33 cellular contexts compared by ENCODE assay signal in the genomic region with DNA sequence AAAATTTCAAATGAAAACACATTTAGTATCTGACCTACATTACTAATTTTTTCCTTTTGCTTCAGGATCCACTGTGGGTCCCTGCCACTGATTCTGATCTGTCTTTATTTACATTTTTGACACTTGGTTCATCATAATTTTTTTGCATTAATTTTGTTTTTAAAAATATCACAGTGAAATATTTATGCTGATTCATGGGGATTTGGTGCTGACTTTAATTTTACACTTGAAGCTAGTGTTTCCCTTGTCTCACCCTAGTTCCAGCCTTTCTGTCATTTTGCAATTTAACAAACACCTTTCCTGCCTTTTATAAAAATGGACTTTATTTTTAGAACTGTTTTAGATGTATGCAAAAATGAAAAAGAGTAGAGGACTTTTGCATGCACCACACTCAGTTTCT.
DNase-seq lines count a peak whose midpoint lies in the region; ATAC-seq, FAIRE-seq and TF ChIP-seq lines count a peak whose summit lies in the region.
"Had no signal": no experiment of that assay in that cellular context is flagged by ENCODE, and none has a peak within 500 bp of the region (broad histone marks: within the 10 kb centered on the region; RNA-seq: fewer than 3 reads in every experiment).

No MANE protein-coding gene starts in this region.

- H2AFZ ChIP-seq in HepG2 (ENCODE audit: low read length), result no peak overlapping the region
- H2AFZ ChIP-seq in IMR-90 (replicated peaks; ENCODE audit: low read length, poor library complexity), result no peak overlapping the region
- no peak overlapping the region for H2AFZ ChIP-seq in K562 (ENCODE audit: low read depth, low read length)

- no peak overlapping the region for H4K5ac ChIP-seq in IMR-90 (ENCODE audit: low read depth, low read length)

- H4K91ac ChIP-seq in IMR-90 (ENCODE audit: insufficient read depth, low read depth, low read length), result no peak overlapping the region

- H3K36me3 ChIP-seq in HepG2 (replicated peaks in 1 of 2; ENCODE audit: control insufficient read depth in 1 of 2, insufficient read depth in 2 of 2, low read length in 2 of 2), result no peaks in the 10 kb centered on the region
- no peaks in the 10 kb centered on the region for H3K36me3 ChIP-seq in right lobe of liver
- H3K36me3 ChIP-seq in IMR-90 (ENCODE audit: control insufficient read depth, insufficient read depth, low read length), result no peaks in the 10 kb centered on the region
- H3K36me3 ChIP-seq in K562 (ENCODE audit: control insufficient read depth, insufficient read depth, low read length), result no peaks in the 10 kb centered on the region
- H3K36me3 ChIP-seq: BE2C; BLaER1; BLaER1 treated with 17β-estradiol and CSF1 and Interleukin-3, amounts not matched to agents 10 nM and 100 nM had no signal

- H3K4me1 ChIP-seq in HepG2 (ENCODE audit: insufficient read depth, low read length), result no peaks in the 10 kb centered on the region
- no peaks in the 10 kb centered on the region for H3K4me1 ChIP-seq in right lobe of liver
- H3K4me1 ChIP-seq in IMR-90 (ENCODE audit: control insufficient read depth, insufficient read depth, low read length), result no peaks in the 10 kb centered on the region
- no peaks in the 10 kb centered on the region for H3K4me1 ChIP-seq in K562 (replicated peaks in 1 of 2; ENCODE audit: control insufficient read depth in 2 of 2, insufficient read depth in 2 of 2, low read length in 2 of 2)
- H3K4me1 ChIP-seq: A549; BE2C; BLaER1; BLaER1 treated with 17β-estradiol and CSF1 and Interleukin-3, amounts not matched to agents 10 nM and 100 nM; Caco-2 had no signal

- no peaks in the 10 kb centered on the region for H3K9me1 ChIP-seq in IMR-90 (ENCODE audit: insufficient read depth, low read length)
- H3K9me1 ChIP-seq in K562 (ENCODE audit: control insufficient read depth, insufficient read depth, low read length), result no peaks in the 10 kb centered on the region

- no peak overlapping the region for H2AK9ac ChIP-seq in IMR-90 (replicated peaks; ENCODE audit: low read depth, low read length, poor library complexity)

- TF ChIP-seq POLR2A in HepG2 (IDR thresholded peaks at IDR 0.05; ENCODE audit: insufficient read depth in 1 of 2, low read depth in 2 of 2, low read length in 2 of 2) (no peak), right lobe of liver (IDR thresholded peaks at IDR 0.05) (no peak), IMR-90 (IDR thresholded peaks at IDR 0.05; ENCODE audit: low read depth, low read length) (no peak), K562 (conservative IDR thresholded peaks at IDR 0.05) (no peak)

- H3K79me1 ChIP-seq in IMR-90 (ENCODE audit: low read depth in 1 of 2, low read length in 2 of 2), result no peaks in the 10 kb centered on the region

- POLR2A ChIA-PET in HepG2 (lab: Yijun Ruan, JAX) (no interaction called here), IMR-90 (lab: Charles Lee; ENCODE audit: unreplicated experiment) (no interaction called here), K562 (lab: Yijun Ruan, JAX) (no interaction called here)

- no peak overlapping the region for H3K23ac ChIP-seq in IMR-90 (ENCODE audit: low read depth, low read length)

- H2BK20ac ChIP-seq in IMR-90 (ENCODE audit: low read depth, low read length), result no peak overlapping the region

- peaks cover 5% of the 10 kb centered on the region for H3K9me3 ChIP-seq in HepG2 (ENCODE audit: low read length)
- H3K9me3 ChIP-seq in right lobe of liver, result no peaks in the 10 kb centered on the region
- H3K9me3 ChIP-seq in IMR-90 (ENCODE audit: control insufficient read depth, insufficient read depth, low read length), result no peaks in the 10 kb centered on the region
- H3K9me3 ChIP-seq in K562 (replicated peaks; ENCODE audit: control insufficient read depth, insufficient read depth, low read depth, low read length), result no peaks in the 10 kb centered on the region
- H3K9me3 ChIP-seq: A549, BE2C, Caco-2 had no signal

- H3K4me2 ChIP-seq in HepG2 (ENCODE audit: low read depth, low read length) (no peak overlapping the region), IMR-90 (ENCODE audit: low read depth, low read length) (no peak overlapping the region), K562 (ENCODE audit: insufficient read depth, low read length) (no peak overlapping the region)
- H3K4me2 ChIP-seq: A549; BLaER1; BLaER1 treated with 17β-estradiol and CSF1 and Interleukin-3, amounts not matched to agents 10 nM and 100 nM had no signal

- H4K20me1 ChIP-seq in HepG2 (ENCODE audit: insufficient read depth, low read length) (no peaks in the 10 kb centered on the region), IMR-90 (ENCODE audit: insufficient read depth, low read length) (no peaks in the 10 kb centered on the region), K562 (replicated peaks; ENCODE audit: control insufficient read depth, insufficient read depth, low read length) (no peaks in the 10 kb centered on the region)
- H4K20me1 ChIP-seq: BLaER1; BLaER1 treated with 17β-estradiol and CSF1 and Interleukin-3, amounts not matched to agents 10 nM and 100 nM had no signal

- TF ChIP-seq RAD21 in HepG2 (CRISPR knock-in tag; IDR thresholded peaks at IDR 0.05) (no peak), IMR-90 (IDR thresholded peaks at IDR 0.05; ENCODE audit: low read length) (no peak), K562 (CRISPR knock-in tag; conservative IDR thresholded peaks at IDR 0.05 in 1 of 2, IDR thresholded peaks at IDR 0.05 in 1 of 2) (no peak)

- no peak overlapping the region for H3K9ac ChIP-seq in HepG2 (ENCODE audit: insufficient read depth, low read depth, low read length)
- H3K9ac ChIP-seq in IMR-90 (ENCODE audit: low read depth, low read length), result no peak overlapping the region
- no peak overlapping the region for H3K9ac ChIP-seq in K562 (ENCODE audit: insufficient read depth in 1 of 2, low read depth in 2 of 2, low read length in 2 of 2)
- H3K9ac ChIP-seq: BLaER1; BLaER1 treated with 17β-estradiol and CSF1 and Interleukin-3, amounts not matched to agents 10 nM and 100 nM had no signal

- H2BK120ac ChIP-seq in IMR-90 (ENCODE audit: low read depth, low read length), result no peak overlapping the region

- H3K56ac ChIP-seq in IMR-90 (ENCODE audit: extremely low read depth, insufficient read depth, low read length), result no peak overlapping the region

- TF ChIP-seq EP300 in HepG2 (IDR thresholded peaks at IDR 0.05; ENCODE audit: low read depth in 2 of 2, low read length in 2 of 2), result no peak
- TF ChIP-seq EP300 in HepG2 (CRISPR knock-in tag; IDR thresholded peaks at IDR 0.05; ENCODE audit: borderline replicate concordance), result no peak
- no peak for TF ChIP-seq EP300 in K562 (IDR thresholded peaks at IDR 0.05; ENCODE audit: low read length)

- no peak for FAIRE-seq in HepG2 (lab: Jason Lieb, UNC)
- no peak for FAIRE-seq in K562 (lab: Jason Lieb, UNC)
- FAIRE-seq: A204.1, A549, D721Med had no signal

- ATAC-seq in HepG2 (no peak), right lobe of liver (no peak), IMR-90 (ENCODE audit: low read depth) (no peak), K562 (no peak), HG02623 (IDR thresholded peaks at IDR 0.05; ENCODE audit: unreplicated experiment) (no peak)
- ATAC-seq: A549; CD8-positive, alpha-beta T cell had no signal

- in situ Hi-C loops in HepG2 (cut with HindIII; ENCODE audit: extremely low pct_ligation_motif_present, low pct_unique_long_range_greater_than_20kb), result no loop called here
- in situ Hi-C loops in IMR-90 (cut with MboI; ENCODE audit: low sequenced_read_pairs), result no loop called here
- in situ Hi-C loops in K562 (cut with MboI), result no loop called here

- no peak overlapping the region for H4K8ac ChIP-seq in IMR-90 (ENCODE audit: low read depth in 2 of 2, low read length in 2 of 2)

- no peak overlapping the region for H3K4ac ChIP-seq in IMR-90 (ENCODE audit: low read depth, low read length)

- DNase-seq in HepG2 (ENCODE audit: low spot score) (no peak), right lobe of liver (no peak), IMR-90 (no peak), K562 (ENCODE audit: extremely low read depth in 1 of 4, low spot score in 3 of 4) (no peak), foreskin melanocyte (no peak)
- DNase-seq: 8988T; ACHN; AML-193; BE2C; C1 segment of cervical spinal cord; Caco-2; Calu3; CD4-positive, alpha-beta memory T cell; CD4-positive, alpha-beta T cell; CD4-positive, CD25-positive, alpha-beta regulatory T cell; CD8-positive, alpha-beta memory T cell; CD8-positive, alpha-beta T cell; COR-L47; DMS 273 treated with DMSO at 0.1 percent for 48 hours; DMS153; DMS53; DMS79; DMS79 treated with DMSO at 0.1 percent for 48 hours; DND-41; EL had no signal

- H3K27me3 ChIP-seq in HepG2 (ENCODE audit: control insufficient read depth in 1 of 2, insufficient read depth in 2 of 2, low read length in 2 of 2) (no peaks in the 10 kb centered on the region), right lobe of liver (no peaks in the 10 kb centered on the region), IMR-90 (ENCODE audit: control insufficient read depth, insufficient read depth, low read length) (no peaks in the 10 kb centered on the region), K562 (ENCODE audit: control insufficient read depth in 2 of 2, insufficient read depth in 2 of 2, low read length in 2 of 2) (no peaks in the 10 kb centered on the region)
- H3K27me3 ChIP-seq: BE2C; BLaER1; BLaER1 treated with 17β-estradiol and CSF1 and Interleukin-3, amounts not matched to agents 10 nM and 100 nM had no signal

- H2BK15ac ChIP-seq in IMR-90 (ENCODE audit: low read depth, low read length), result no peak overlapping the region

- H2AK5ac ChIP-seq in IMR-90 (ENCODE audit: low read depth, low read length), result no peak overlapping the region

- H3K79me2 ChIP-seq in HepG2 (ENCODE audit: insufficient read depth, low read length), result no peaks in the 10 kb centered on the region
- no peaks in the 10 kb centered on the region for H3K79me2 ChIP-seq in K562 (ENCODE audit: control insufficient read depth, insufficient read depth, low read length)

- TF ChIP-seq CTCF in HepG2 (CRISPR knock-in tag; IDR thresholded peaks at IDR 0.05), result no peak
- no peak for TF ChIP-seq CTCF in right lobe of liver (IDR thresholded peaks at IDR 0.05)
- TF ChIP-seq CTCF in IMR-90 (conservative IDR thresholded peaks at IDR 0.05; ENCODE audit: low read depth, low read length), result no peak
- no peak for TF ChIP-seq CTCF in K562 (IDR thresholded peaks at IDR 0.05 in 2 of 3, conservative IDR thresholded peaks at IDR 0.05 in 1 of 3; ENCODE audit: insufficient read depth in 2 of 3, low read depth in 1 of 3, low read length in 3 of 3)

- no peak overlapping the region for H3K14ac ChIP-seq in IMR-90 (replicated peaks; ENCODE audit: low read depth, low read length)

- CTCF ChIA-PET in HepG2 (lab: Yijun Ruan, JAX; ENCODE audit: low intra/inter-chr PET ratio, low total read pairs), result no interaction called here
- CTCF ChIA-PET in IMR-90 (lab: Yijun Ruan, JAX), result no interaction called here
- CTCF ChIA-PET in K562 (lab: Yijun Ruan, JAX; ENCODE audit: low intra/inter-chr PET ratio), result no interaction called here

- no peak overlapping the region for H3K18ac ChIP-seq in IMR-90 (ENCODE audit: low read depth, low read length)

- intact Hi-C loops in HepG2 (cut with micrococcal nuclease; ENCODE audit: unreplicated experiment), result no loop called here
- intact Hi-C loops in right lobe of liver (cut with DNase I), result no loop called here
- intact Hi-C loops in IMR-90 (cut with micrococcal nuclease), result no loop called here
- intact Hi-C loops in K562 (cut with micrococcal nuclease), result no loop called here

- dilution Hi-C loops in IMR-90 (cut with HindIII; ENCODE audit: low sequenced_read_pairs, unreplicated experiment), result no loop called here

- no peak overlapping the region for H3K27ac ChIP-seq in HepG2 (ENCODE audit: extremely low read length, insufficient read depth, low read length)
- H3K27ac ChIP-seq in right lobe of liver, result no peak overlapping the region
- no peak overlapping the region for H3K27ac ChIP-seq in IMR-90 (ENCODE audit: insufficient read depth, low read length)
- H3K27ac ChIP-seq in K562 (ENCODE audit: extremely low read depth, low read depth, low read length), result no peak overlapping the region
- H3K27ac ChIP-seq: 22Rv1; A549; BLaER1; BLaER1 treated with 17β-estradiol and CSF1 and Interleukin-3, amounts not matched to agents 10 nM and 100 nM; C4-2B had no signal

- H3K4me3 ChIP-seq in HepG2 (replicated peaks in 1 of 3; ENCODE audit: insufficient read depth in 1 of 3, low read depth in 2 of 3, low read length in 3 of 3) (no peak overlapping the region), right lobe of liver (no peak overlapping the region), IMR-90 (ENCODE audit: insufficient read depth, low read depth, low read length) (no peak overlapping the region), K562 (no peak overlapping the region)
- H3K4me3 ChIP-seq: A549; BLaER1; BLaER1 treated with 17β-estradiol and CSF1 and Interleukin-3, amounts not matched to agents 10 nM and 100 nM had no signal

- BruUV-seq in HepG2 (replicated peaks; lab: Mats Ljungman, UMichigan) (no TSS peak), IMR-90 (replicated peaks; lab: Mats Ljungman, UMichigan) (no TSS peak), K562 (replicated peaks; lab: Mats Ljungman, UMichigan) (no TSS peak)

- no peak overlapping the region for H2BK5ac ChIP-seq in IMR-90 (ENCODE audit: low read depth, low read length, poor library complexity, severe bottlenecking)
